9 cellular contexts compared by ENCODE assay signal in genomic region chr11:19370100-19370861, GRCh38.
DNase-seq lines count a peak whose midpoint lies in the region; ATAC-seq and TF ChIP-seq lines count a peak whose summit lies in the region.
"Had no signal": no experiment of that assay in that cellular context is flagged by ENCODE, and none has a peak within 500 bp of the region (broad histone marks: within the 10 kb centered on the region; RNA-seq: fewer than 3 reads in every experiment).

No MANE protein-coding gene starts in this region.

- no peak for TF ChIP-seq POLR2A in thyroid gland (IDR thresholded peaks at IDR 0.05)

- TF ChIP-seq CTCF in coronary artery (IDR thresholded peaks at IDR 0.05) = no peak
- TF ChIP-seq CTCF in thyroid gland (IDR thresholded peaks at IDR 0.05) = no peak

- H3K27ac ChIP-seq in coronary artery = peak overlapping the region in 1 of 2 donors; percentile 74
- peak overlapping the region; percentile 66 to 72 (median 69) for H3K27ac ChIP-seq in thyroid gland

- peaks cover 45 to 65% of the 10 kb centered on the region in 2 donors for H3K4me1 ChIP-seq in thyroid gland

- no peak overlapping the region for H3K4me3 ChIP-seq in MG63
- no peak overlapping the region for H3K4me3 ChIP-seq in coronary artery
- H3K4me3 ChIP-seq in thyroid gland (replicated peaks in 1 of 3) = no peak overlapping the region

- intact Hi-C loops in thyroid gland (cut with DNase I) = no loop called here

- H3K36me3 ChIP-seq in MG63 (no peaks in the 10 kb centered on the region), thyroid gland (no peaks in the 10 kb centered on the region)

- DNase-seq in MG63 = peak; percentile 40
- peak; percentile 72 for DNase-seq in coronary artery (ENCODE audit: low spot score)
- DNase-seq in left lobe of liver (ENCODE audit: low spot score) = no peak
- peak; percentile 35 to 38 for DNase-seq in thyroid gland
- no peak for DNase-seq in HK-2 (ENCODE audit: unreplicated experiment)
- DNase-seq in stimulated activated CD4-positive, alpha-beta T cell treated with anti-CD3 and anti-CD28 coated beads, Interleukin-4, amount 100 ng/mL, for 24 hours = no peak
- no peak for DNase-seq in DMS114 treated with DMSO at 0.1 percent for 48 hours (lab: John Stamatoyannopoulos, UW; ENCODE audit: unreplicated experiment)
- DNase-seq in activated CD4-positive, CD25-positive, alpha-beta regulatory T cell treated with anti-CD3 and anti-CD28 coated beads, Interleukin-2, amount 50 U/mL, for 72 hours = no peak
- DNase-seq: NCI-H1417 treated with DMSO at 0.1 percent for 48 hours had no signal

- H3K9me3 ChIP-seq in MG63 = no peaks in the 10 kb centered on the region
- no peaks in the 10 kb centered on the region for H3K9me3 ChIP-seq in thyroid gland

- peak; percentile 57 for ATAC-seq in left lobe of liver

- 39 to 46% methylated on average over 7 of the region's 7 CpGs for WGBS in thyroid gland, 2 donors

- H3K27me3 ChIP-seq in MG63 (no peaks in the 10 kb centered on the region), thyroid gland (no peaks in the 10 kb centered on the region)

Comparison
In these comparisons a context has a peak if more than half of its experiments do, and no peak if none do; other contexts are left out.
1. DNase-seq: peak in MG63 (single experiment), coronary artery (single experiment) and thyroid gland (2 of 2); none in left lobe of liver (single experiment), HK-2 (single experiment), stimulated activated CD4-positive, alpha-beta T cell treated with anti-CD3 and anti-CD28 coated beads, Interleukin-4, amount 100 ng/mL, for 24 hours (single experiment), DMS114 treated with DMSO at 0.1 percent for 48 hours (single experiment) and activated CD4-positive, CD25-positive, alpha-beta regulatory T cell treated with anti-CD3 and anti-CD28 coated beads, Interleukin-2, amount 50 U/mL, for 72 hours (single experiment).